In genomic region chr12:100115291-100115690, GRCh38 we compare ENCODE assay signal across 36 cellular contexts.
"Had no signal": no experiment of that assay in that cellular context is flagged by ENCODE, and none has a peak within 500 bp of the region (broad histone marks: within the 10 kb centered on the region; RNA-seq: fewer than 3 reads in every experiment).

No MANE protein-coding gene starts in this region.

- H3K27ac Mint-ChIP-seq: activated CD4-positive, alpha-beta memory T cell treated with anti-CD3 and anti-CD28 coated beads for 36 hours; activated CD4-positive, alpha-beta T cell treated with anti-CD3 and anti-CD28 coated beads, Interleukin-2, amount 10 ng/mL, durations not matched to agents 24 days and 14 days; activated CD8-positive, alpha-beta memory T cell treated with anti-CD3 and anti-CD28 coated beads, Interleukin-2, amount 10 ng/mL, durations not matched to agents 7 days and 5 days; activated CD8-positive, alpha-beta T cell treated with anti-CD3 and anti-CD28 coated beads, Interleukin-2, amount 10 ng/mL, durations not matched to agents 7 days and 5 days; activated naive CD4-positive, alpha-beta T cell treated with anti-CD3 and anti-CD28 coated beads, Interleukin-2, amount 10 ng/mL, durations not matched to agents 7 days and 5 days; activated naive CD4-positive, alpha-beta T cell treated with anti-CD3 and anti-CD28 coated beads, Interleukin-2, amount 50 U/mL, for 24 hours; activated naive CD8-positive, alpha-beta T cell; activated naive CD8-positive, alpha-beta T cell treated with anti-CD3 and anti-CD28 coated beads, Interleukin-2, amount 10 ng/mL, durations not matched to agents 7 days and 5 days; activated naive CD8-positive, alpha-beta T cell treated with anti-CD3 and anti-CD28 coated beads, Interleukin-2, amount 50 U/mL, for 24 hours; activated T-cell treated with anti-CD3 and anti-CD28 coated beads, Interleukin-2, amount 50 U/mL, for 24 hours; activated T-helper 2 cell treated with anti-CD3 and anti-CD28 coated beads, Interferon-gamma antibody, Interleukin-2, Interleukin-4, amounts not matched to agents 10 μg/mL and 5 μg/mL and 100 μg/mL, durations not matched to agents 14 hours and 24 hours and 36 hours; T-helper 1 cell treated with Interleukin-12 subunit alpha and Interleukin-12 subunit beta and Interleukin-4 antibody, amounts not matched to agents 30 μg/mL and 1 μg/mL, for 36 hours; T-helper 2 cell treated with Interferon-gamma antibody and Interleukin-4, amounts not matched to agents 5 μg/mL and 100 μg/mL, for 36 hours; WTC11 had no signal

- H3K4me1 ChIP-seq: ascending aorta had no signal

- ATAC-seq: activated CD8-positive, alpha-beta memory T cell treated with anti-CD3 and anti-CD28 coated beads, Interleukin-2, amount 10 ng/mL, durations not matched to agents 7 days and 5 days; activated CD8-positive, alpha-beta T cell treated with anti-CD3 and anti-CD28 coated beads, Interleukin-2, amount 10 ng/mL, durations not matched to agents 7 days and 5 days; activated naive CD8-positive, alpha-beta T cell treated with anti-CD3 and anti-CD28 coated beads, Interleukin-2, amount 50 U/mL, for 24 hours; WTC11 had no signal

- DNase-seq: activated CD4-positive, alpha-beta memory T cell treated with anti-CD3 and anti-CD28 coated beads for 36 hours; activated CD4-positive, alpha-beta T cell treated with anti-CD3 and anti-CD28 coated beads for 4 hours; activated CD4-positive, alpha-beta T cell treated with anti-CD3 and anti-CD28 coated beads, Interleukin-2, amount 10 ng/mL, durations not matched to agents 24 days and 14 days; activated CD4-positive, alpha-beta T cell treated with anti-CD3 and anti-CD28 coated beads, Interleukin-2, amount 50 U/mL, for 1 hour; activated CD4-positive, alpha-beta T cell treated with anti-CD3 and anti-CD28 coated beads, Interleukin-2, amount 50 U/mL, for 4 hours; activated CD4-positive, CD25-positive, alpha-beta regulatory T cell treated with anti-CD3 and anti-CD28 coated beads, Interleukin-2, amount 50 U/mL, for 72 hours; activated CD8-positive, alpha-beta memory T cell treated with anti-CD3 and anti-CD28 coated beads for 24 hours; activated CD8-positive, alpha-beta memory T cell treated with anti-CD3 and anti-CD28 coated beads, Interleukin-2, amount 10 ng/mL, durations not matched to agents 7 days and 5 days; activated CD8-positive, alpha-beta memory T cell treated with anti-CD3 and anti-CD28 coated beads, Interleukin-2, amount 50 U/mL, for 48 hours; activated CD8-positive, alpha-beta T cell treated with anti-CD3 and anti-CD28 coated beads, Interleukin-2, amount 10 ng/mL, durations not matched to agents 7 days and 5 days; activated effector memory CD4-positive, alpha-beta T cell treated with Interleukin-2 at 50 U/mL for 16 hours; activated gamma-delta T cell; activated naive CD4-positive, alpha-beta T cell treated with anti-CD3 and anti-CD28 coated beads, Interleukin-2, amount 10 ng/mL, durations not matched to agents 7 days and 5 days; activated naive CD4-positive, alpha-beta T cell treated with Interleukin-2 at 50 U/mL for 16 hours; activated naive CD8-positive, alpha-beta T cell treated with anti-CD3 and anti-CD28 coated beads, Interleukin-2, amount 10 ng/mL, durations not matched to agents 7 days and 5 days; activated naive CD8-positive, alpha-beta T cell treated with anti-CD3 and anti-CD28 coated beads, Interleukin-2, amount 50 U/mL, for 24 hours; activated T-cell treated with anti-CD3 and anti-CD28 coated beads, Interleukin-2, amount 50 U/mL, for 24 hours; activated T-cell treated with anti-CD3 and anti-CD28 coated beads, Interleukin-2, amount 50 U/mL, for 48 hours; amygdala; anterior cingulate cortex; caudate nucleus; cerebellar nuclear complex; T-helper 1 cell; T-helper 2 cell; T-helper 9 cell; WERI-Rb-1 had no signal

- H3K27me3 ChIP-seq: ascending aorta, cardiac muscle cell had no signal

- H3K4me3 ChIP-seq: ascending aorta, cardiac muscle cell had no signal

- H3K27me3 Mint-ChIP-seq: activated CD4-positive, alpha-beta memory T cell treated with anti-CD3 and anti-CD28 coated beads for 36 hours; activated CD4-positive, alpha-beta T cell treated with anti-CD3 and anti-CD28 coated beads, Interleukin-2, amount 10 ng/mL, durations not matched to agents 24 days and 14 days; activated CD8-positive, alpha-beta memory T cell treated with anti-CD3 and anti-CD28 coated beads, Interleukin-2, amount 10 ng/mL, durations not matched to agents 7 days and 5 days; activated naive CD4-positive, alpha-beta T cell treated with anti-CD3 and anti-CD28 coated beads, Interleukin-2, amount 10 ng/mL, durations not matched to agents 7 days and 5 days; activated naive CD4-positive, alpha-beta T cell treated with anti-CD3 and anti-CD28 coated beads, Interleukin-2, amount 50 U/mL, for 24 hours; activated naive CD8-positive, alpha-beta T cell; activated naive CD8-positive, alpha-beta T cell treated with anti-CD3 and anti-CD28 coated beads, Interleukin-2, amount 10 ng/mL, durations not matched to agents 7 days and 5 days; activated naive CD8-positive, alpha-beta T cell treated with anti-CD3 and anti-CD28 coated beads, Interleukin-2, amount 50 U/mL, for 24 hours; activated T-cell treated with anti-CD3 and anti-CD28 coated beads, Interleukin-2, amount 50 U/mL, for 24 hours; brain; central memory CD8-positive, alpha-beta T cell had no signal

- H3K4me1 Mint-ChIP-seq: activated naive CD4-positive, alpha-beta T cell treated with anti-CD3 and anti-CD28 coated beads, Interleukin-2, amount 10 ng/mL, durations not matched to agents 7 days and 5 days; WTC11 had no signal

- H3K27ac ChIP-seq: ascending aorta, cardiac muscle cell, WERI-Rb-1 had no signal

- H3K36me3 ChIP-seq: ascending aorta, cardiac muscle cell, WERI-Rb-1 had no signal

- H3K4me3 Mint-ChIP-seq: activated CD4-positive, alpha-beta memory T cell treated with anti-CD3 and anti-CD28 coated beads for 36 hours; activated CD4-positive, alpha-beta T cell treated with anti-CD3 and anti-CD28 coated beads, Interleukin-2, amount 10 ng/mL, durations not matched to agents 24 days and 14 days; activated CD8-positive, alpha-beta memory T cell treated with anti-CD3 and anti-CD28 coated beads, Interleukin-2, amount 10 ng/mL, durations not matched to agents 7 days and 5 days; activated CD8-positive, alpha-beta T cell treated with anti-CD3 and anti-CD28 coated beads, Interleukin-2, amount 10 ng/mL, durations not matched to agents 7 days and 5 days; activated naive CD4-positive, alpha-beta T cell treated with anti-CD3 and anti-CD28 coated beads, Interleukin-2, amount 10 ng/mL, durations not matched to agents 7 days and 5 days; activated naive CD4-positive, alpha-beta T cell treated with anti-CD3 and anti-CD28 coated beads, Interleukin-2, amount 50 U/mL, for 24 hours; activated naive CD8-positive, alpha-beta T cell; activated naive CD8-positive, alpha-beta T cell treated with anti-CD3 and anti-CD28 coated beads, Interleukin-2, amount 10 ng/mL, durations not matched to agents 7 days and 5 days; activated naive CD8-positive, alpha-beta T cell treated with anti-CD3 and anti-CD28 coated beads, Interleukin-2, amount 50 U/mL, for 24 hours; activated T-cell treated with anti-CD3 and anti-CD28 coated beads, Interleukin-2, amount 50 U/mL, for 24 hours; central memory CD8-positive, alpha-beta T cell; T-helper 1 cell treated with Interleukin-12 subunit alpha and Interleukin-12 subunit beta and Interleukin-4 antibody, amounts not matched to agents 30 μg/mL and 1 μg/mL, for 36 hours; T-helper 2 cell treated with Interferon-gamma antibody and Interleukin-4, amounts not matched to agents 5 μg/mL and 100 μg/mL, for 36 hours; WTC11 had no signal
